Comparison of ENCODE assay signal across 23 cellular contexts in the genomic region with DNA sequence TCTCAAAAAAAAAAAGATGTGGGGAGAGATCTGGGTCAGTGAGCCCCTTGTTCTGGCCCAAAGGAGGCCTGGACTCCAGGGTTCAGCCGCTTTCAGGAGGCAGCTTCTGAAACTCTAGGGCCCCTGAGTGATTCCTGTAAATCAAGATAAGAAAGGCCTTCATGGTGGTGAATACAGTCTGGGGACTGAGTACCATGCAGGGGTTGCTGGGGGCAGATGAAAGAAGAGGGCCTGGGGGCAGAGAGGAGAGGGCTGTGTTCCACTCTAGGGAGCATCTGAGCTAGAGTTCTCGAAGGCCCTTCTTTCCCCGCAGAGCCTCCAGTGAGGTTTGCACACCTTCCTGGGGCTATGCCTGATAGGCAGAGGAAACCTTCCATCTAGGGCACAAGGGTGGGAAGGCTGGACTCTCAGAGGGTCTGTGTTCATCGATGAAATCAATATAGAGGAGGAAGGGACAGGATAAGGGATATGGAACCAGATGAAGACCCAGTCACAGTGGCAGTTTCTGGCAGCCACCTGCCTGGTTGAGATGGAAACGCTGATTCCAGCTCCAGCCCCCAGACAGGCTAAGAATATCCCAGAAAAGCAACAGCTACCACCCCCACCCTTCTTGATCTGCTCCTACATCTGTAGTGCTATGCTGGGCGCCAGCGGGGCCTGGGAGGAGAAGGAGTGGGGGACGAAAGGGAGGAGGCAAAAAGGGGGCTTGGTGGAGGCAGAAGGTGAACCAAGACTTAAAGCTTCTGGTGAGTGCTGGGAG. TPM values are rescaled to one million over a fixed set of nuclear protein-coding genes. Genes with fewer than 3 reads are reported as not detected.
A peak's percentile ranks its signal among the peaks of the same experiment; 100 is the strongest.
DNase-seq lines count a peak whose midpoint lies in the region; ATAC-seq, FAIRE-seq and TF ChIP-seq lines count a peak whose summit lies in the region.
"Had no signal": no experiment of that assay in that cellular context is flagged by ENCODE, and none has a peak within 500 bp of the region (broad histone marks: within the 10 kb centered on the region; RNA-seq: fewer than 3 reads in every experiment).

No MANE protein-coding gene starts in this region.

- peaks cover 2% of the 10 kb centered on the region; the same call in 1 of the 2 replicates for H3K36me3 ChIP-seq in WERI-Rb-1
- H3K36me3 ChIP-seq in bronchial epithelial cell (ENCODE audit: control insufficient read depth, insufficient read depth, low read length), result no peaks in the 10 kb centered on the region
- H3K36me3 ChIP-seq: BLaER1 had no signal

- peak; percentile 59 for DNase-seq in WERI-Rb-1
- DNase-seq in bronchial epithelial cell (ENCODE audit: low read depth), result no peak
- peak; percentile 77 for DNase-seq in putamen (ENCODE audit: low spot score)
- DNase-seq in activated naive CD4-positive, alpha-beta T cell (lab: John Stamatoyannopoulos, UW), result no peak
- no peak for DNase-seq in NCI-H69 (lab: John Stamatoyannopoulos, UW)
- DNase-seq: Caco-2; CD4-positive, alpha-beta T cell; DMS 273 treated with DMSO at 0.1 percent for 48 hours; DMS79 treated with DMSO at 0.1 percent for 48 hours; GM23248; HCEC 1CT; KG1; NCI-H1092 treated with DMSO at 0.1 percent for 48 hours; NCI-H1436 treated with DMSO at 0.1 percent for 48 hours; NCI-H1930; NK-92 treated with Interleukin-12 subunit alpha and Interleukin-12 subunit beta, amount 100 ng/mL, for 24 hours; SIG-M5 had no signal

- H3K4me3 ChIP-seq in WERI-Rb-1 (ENCODE audit: low read depth, low read length) (no peak overlapping the region), bronchial epithelial cell (ENCODE audit: low read depth, low read length) (no peak overlapping the region)
- H3K4me3 ChIP-seq: BLaER1, GM12878, GM23248 had no signal

- no peak for ATAC-seq in GM18511 (IDR thresholded peaks at IDR 0.05; ENCODE audit: unreplicated experiment)
- ATAC-seq: GM12878 had no signal

- TF ChIP-seq CTCF in WERI-Rb-1 (IDR thresholded peaks at IDR 0.05; ENCODE audit: low read depth, low read length) (no peak), bronchial epithelial cell (IDR thresholded peaks at IDR 0.05; ENCODE audit: insufficient read depth, low read length, severe bottlenecking) (no peak)

- H3K27ac ChIP-seq in WERI-Rb-1 (peak overlapping the region; percentile 78), layer of hippocampus (ENCODE audit: low read depth, low read length) (peak overlapping the region; percentile 52)
- H3K27ac ChIP-seq: BLaER1, GM23248 had no signal

- H3K9me3 ChIP-seq in WERI-Rb-1 (ENCODE audit: severe bottlenecking), result no peaks in the 10 kb centered on the region
- H3K9me3 ChIP-seq: BLaER1, Caco-2 had no signal

- peak; percentile 58 for FAIRE-seq in bronchial epithelial cell (lab: Jason Lieb, UNC)
- FAIRE-seq: GM12878, HTR-8/SVneo had no signal

- H3K27me3 ChIP-seq in WERI-Rb-1 (ENCODE audit: insufficient read depth, low read depth, severe bottlenecking) (no peaks in the 10 kb centered on the region), bronchial epithelial cell (ENCODE audit: control insufficient read depth, insufficient read depth, low read length) (peaks cover 7% of the 10 kb centered on the region), layer of hippocampus (ENCODE audit: control insufficient read depth, insufficient read depth, low read length) (peaks cover 20% of the 10 kb centered on the region)

RNA-seq across cellular contexts. Expression of gene CDK5R2, which starts 4.7 kb away (rescaled TPM):
- not detected in 2 replicates for total RNA-seq in bronchial epithelial cell
- total RNA-seq: CD4-positive, alpha-beta T cell; GM12878; GM23248 had no signal

RNA-seq across cellular contexts. Expression of gene FEV, which starts 30.3 kb away (rescaled TPM):
- not detected in 2 replicates for total RNA-seq in bronchial epithelial cell
- total RNA-seq: Caco-2; CD4-positive, alpha-beta T cell; GM12878; GM23248; NCI-H460 had no signal

RNA-seq across cellular contexts. Expression of gene CRYBA2, which starts 38.5 kb away (rescaled TPM):
- total RNA-seq in bronchial epithelial cell, result not detected in 2 replicates
- total RNA-seq: CD4-positive, alpha-beta T cell; GM12878; GM23248; NCI-H460 had no signal

Comparison
In these comparisons a context has a peak if more than half of its experiments do, and no peak if none do; other contexts are left out.
1. DNase-seq: peak in WERI-Rb-1 (single experiment) and putamen (single experiment); none in bronchial epithelial cell (single experiment), activated naive CD4-positive, alpha-beta T cell (0 of 4) and NCI-H69 (single experiment).